Comparison of ENCODE assay signal across 21 cellular contexts in genomic region chr2:97863829-97864228, GRCh38.
DNase-seq lines count a peak whose midpoint lies in the region; ATAC-seq, FAIRE-seq and TF ChIP-seq lines count a peak whose summit lies in the region.
"Had no signal": no experiment of that assay in that cellular context is flagged by ENCODE, and none has a peak within 500 bp of the region (broad histone marks: within the 10 kb centered on the region; RNA-seq: fewer than 3 reads in every experiment).

No MANE protein-coding gene starts in this region.

- H3K79me2 ChIP-seq in astrocyte (ENCODE audit: insufficient read depth, low read length): peaks cover 6% of the 10 kb centered on the region

- peaks cover 33% of the 10 kb centered on the region for H3K36me3 Mint-ChIP-seq in activated CD4-positive, alpha-beta T cell treated with anti-CD3 and anti-CD28 coated beads, Interleukin-2, amount 10 ng/mL, durations not matched to agents 7 days and 5 days (ENCODE audit: low read depth)
- H3K36me3 Mint-ChIP-seq in astrocyte (ENCODE audit: low read depth, unreplicated experiment): peaks cover 14% of the 10 kb centered on the region
- peaks cover 36% of the 10 kb centered on the region for H3K36me3 Mint-ChIP-seq in progenitor cell of endocrine pancreas (ENCODE audit: insufficient read depth)

- H4K20me1 ChIP-seq in astrocyte (ENCODE audit: insufficient read depth, low read length): no peaks in the 10 kb centered on the region

- peak; percentile 13 for FAIRE-seq in astrocyte (lab: Jason Lieb, UNC)
- FAIRE-seq: A204.1, G401.6, GM18507 had no signal

- peak overlapping the region; percentile 3 for H3K27ac Mint-ChIP-seq in activated CD4-positive, alpha-beta T cell treated with anti-CD3 and anti-CD28 coated beads, Interleukin-2, amount 10 ng/mL, durations not matched to agents 7 days and 5 days
- H3K27ac Mint-ChIP-seq in astrocyte (ENCODE audit: unreplicated experiment) (no peak overlapping the region), progenitor cell of endocrine pancreas (peak overlapping the region; percentile 71)
- H3K27ac Mint-ChIP-seq: CD14-positive monocyte; CD4-positive, alpha-beta memory T cell; CD4-positive, CD25-positive, alpha-beta regulatory T cell; CD8-positive, alpha-beta memory T cell had no signal

- no peaks in the 10 kb centered on the region for H3K9me3 ChIP-seq in astrocyte (ENCODE audit: insufficient read depth, low read depth, low read length)
- H3K9me3 ChIP-seq: BE2C had no signal

- H2AFZ ChIP-seq in astrocyte (ENCODE audit: low read depth, low read length): no peak overlapping the region

- H3K4me2 ChIP-seq in astrocyte (ENCODE audit: low read length): no peak overlapping the region
- H3K4me2 ChIP-seq: BLaER1 had no signal

- H3K4me3 Mint-ChIP-seq in activated CD4-positive, alpha-beta T cell treated with anti-CD3 and anti-CD28 coated beads, Interleukin-2, amount 10 ng/mL, durations not matched to agents 7 days and 5 days: no peak overlapping the region
- H3K4me3 Mint-ChIP-seq in astrocyte (ENCODE audit: unreplicated experiment) (no peak overlapping the region), progenitor cell of endocrine pancreas (ENCODE audit: low read depth) (no peak overlapping the region)
- H3K4me3 Mint-ChIP-seq: CD14-positive monocyte; CD4-positive, alpha-beta memory T cell; CD4-positive, CD25-positive, alpha-beta regulatory T cell; CD8-positive, alpha-beta memory T cell had no signal

- H3K4me3 ChIP-seq in astrocyte (ENCODE audit: insufficient read depth, low read depth, low read length): no peak overlapping the region
- H3K4me3 ChIP-seq: BLaER1 had no signal

- peaks cover 1% of the 10 kb centered on the region for H3K36me3 ChIP-seq in astrocyte (ENCODE audit: insufficient read depth, low read length)
- H3K36me3 ChIP-seq: BE2C had no signal

- POLR2A ChIA-PET in activated CD4-positive, alpha-beta T cell treated with anti-CD3 and anti-CD28 coated beads, Interleukin-2, amount 10 ng/mL, durations not matched to agents 7 days and 5 days (lab: Charles Lee): no interaction called here

- CTCF ChIA-PET in activated CD4-positive, alpha-beta T cell treated with anti-CD3 and anti-CD28 coated beads, Interleukin-2, amount 10 ng/mL, durations not matched to agents 7 days and 5 days (lab: Charles Lee): no interaction called here

- DNase-seq in activated CD4-positive, alpha-beta T cell treated with anti-CD3 and anti-CD28 coated beads, Interleukin-2, amount 10 ng/mL, durations not matched to agents 7 days and 5 days: no peak
- DNase-seq in activated CD4-positive, alpha-beta T cell treated with anti-CD3 and anti-CD28 coated beads for 1 hour: no peak
- DNase-seq in astrocyte (ENCODE audit: low read depth) (no peak), progenitor cell of endocrine pancreas (ENCODE audit: low spot score, unreplicated experiment) (no peak)
- no peak for DNase-seq in central memory CD4-positive, alpha-beta T cell
- DNase-seq: 8988T; ACHN; BE2C; C1 segment of cervical spinal cord; CD4-positive, alpha-beta memory T cell; CD4-positive, CD25-positive, alpha-beta regulatory T cell; CD8-positive, alpha-beta memory T cell; COR-L47; DMS79 treated with DMSO at 0.1 percent for 48 hours; GF-D8 had no signal

- no peak overlapping the region for H3K27ac ChIP-seq in astrocyte (ENCODE audit: low read depth, low read length)
- H3K27ac ChIP-seq: BLaER1 had no signal

- H3K27me3 ChIP-seq in astrocyte (ENCODE audit: insufficient read depth, low read length): no peaks in the 10 kb centered on the region
- H3K27me3 ChIP-seq: BE2C, BLaER1 had no signal

- H3K4me1 Mint-ChIP-seq in activated CD4-positive, alpha-beta T cell treated with anti-CD3 and anti-CD28 coated beads, Interleukin-2, amount 10 ng/mL, durations not matched to agents 7 days and 5 days: peaks cover 2% of the 10 kb centered on the region
- H3K4me1 Mint-ChIP-seq in astrocyte (ENCODE audit: low read depth, unreplicated experiment): peaks cover 6% of the 10 kb centered on the region
- peaks cover 12% of the 10 kb centered on the region for H3K4me1 Mint-ChIP-seq in progenitor cell of endocrine pancreas (ENCODE audit: low read depth)

- peaks cover 7% of the 10 kb centered on the region for H3K4me1 ChIP-seq in astrocyte (ENCODE audit: insufficient read depth, low read length)
- H3K4me1 ChIP-seq: BE2C had no signal

- no peak for TF ChIP-seq CTCF in astrocyte (IDR thresholded peaks at IDR 0.05; ENCODE audit: insufficient read depth, low read depth, low read length)
- TF ChIP-seq CTCF in progenitor cell of endocrine pancreas (IDR thresholded peaks at IDR 0.05; ENCODE audit: unreplicated experiment): no peak

- H3K27me3 Mint-ChIP-seq in activated CD4-positive, alpha-beta T cell treated with anti-CD3 and anti-CD28 coated beads, Interleukin-2, amount 10 ng/mL, durations not matched to agents 7 days and 5 days: no peaks in the 10 kb centered on the region
- no peaks in the 10 kb centered on the region for H3K27me3 Mint-ChIP-seq in astrocyte (ENCODE audit: low read depth, unreplicated experiment)
- H3K27me3 Mint-ChIP-seq in progenitor cell of endocrine pancreas: no peaks in the 10 kb centered on the region
- H3K27me3 Mint-ChIP-seq: CD4-positive, alpha-beta memory T cell had no signal

- no peak overlapping the region for H3K9ac ChIP-seq in astrocyte (ENCODE audit: low read length)
- H3K9ac ChIP-seq: BLaER1 had no signal

- ATAC-seq in GM18502 (IDR thresholded peaks at IDR 0.05; ENCODE audit: poor library complexity, unreplicated experiment): no peak

- H3K9me3 Mint-ChIP-seq in activated CD4-positive, alpha-beta T cell treated with anti-CD3 and anti-CD28 coated beads, Interleukin-2, amount 10 ng/mL, durations not matched to agents 7 days and 5 days: peaks cover 26% of the 10 kb centered on the region
- H3K9me3 Mint-ChIP-seq in astrocyte (ENCODE audit: unreplicated experiment) (peaks cover 2% of the 10 kb centered on the region), progenitor cell of endocrine pancreas (ENCODE audit: low read depth) (peaks cover 28% of the 10 kb centered on the region)
